Comparison of ENCODE assay signal across 14 cellular contexts in genomic region chr7:89837515-89837914, GRCh38.
DNase-seq lines count a peak whose midpoint lies in the region; ATAC-seq, FAIRE-seq and TF ChIP-seq lines count a peak whose summit lies in the region.
"Had no signal": no experiment of that assay in that cellular context is flagged by ENCODE, and none has a peak within 500 bp of the region (broad histone marks: within the 10 kb centered on the region; RNA-seq: fewer than 3 reads in every experiment).

No MANE protein-coding gene starts in this region.

- H3K4me1 Mint-ChIP-seq in MCF 10A (ENCODE audit: insufficient read depth, unreplicated experiment) = no peaks in the 10 kb centered on the region
- H3K4me1 Mint-ChIP-seq: activated naive CD4-positive, alpha-beta T cell treated with anti-CD3 and anti-CD28 coated beads, Interleukin-2, amount 50 U/mL, for 24 hours; memory B cell had no signal

- CTCF ChIA-PET in MCF 10A (lab: Yijun Ruan, JAX) = interaction anchor here (0.6 kb wide), 1 partner anchor 24 kb away, joined by 3 read pairs; no protein-coding TSS in a partner anchor

- no peaks in the 10 kb centered on the region for H3K36me3 Mint-ChIP-seq in MCF 10A (ENCODE audit: insufficient read depth, unreplicated experiment)
- H3K36me3 Mint-ChIP-seq: activated naive CD4-positive, alpha-beta T cell treated with anti-CD3 and anti-CD28 coated beads, Interleukin-2, amount 50 U/mL, for 24 hours; memory B cell had no signal

- no peak for TF ChIP-seq CTCF in MCF 10A (IDR thresholded peaks at IDR 0.05; ENCODE audit: unreplicated experiment)
- no peak for TF ChIP-seq CTCF in breast epithelium (IDR thresholded peaks at IDR 0.05)
- no peak for TF ChIP-seq CTCF in adrenal gland (IDR thresholded peaks at IDR 0.05)

- H3K27me3 Mint-ChIP-seq in MCF 10A (ENCODE audit: insufficient read depth, unreplicated experiment) = peaks cover 11% of the 10 kb centered on the region
- H3K27me3 Mint-ChIP-seq: activated naive CD4-positive, alpha-beta T cell treated with anti-CD3 and anti-CD28 coated beads, Interleukin-2, amount 50 U/mL, for 24 hours; memory B cell had no signal

- 14 to 18% (median 16%) methylated on average over 1 of the region's 1 CpG for WGBS in adrenal gland, 4 donors

- H3K9me3 Mint-ChIP-seq in MCF 10A (ENCODE audit: unreplicated experiment) = no peaks in the 10 kb centered on the region
- H3K9me3 Mint-ChIP-seq: activated naive CD4-positive, alpha-beta T cell treated with anti-CD3 and anti-CD28 coated beads, Interleukin-2, amount 50 U/mL, for 24 hours; memory B cell had no signal

- TF ChIP-seq POLR2A in breast epithelium (IDR thresholded peaks at IDR 0.05) (no peak), adrenal gland (IDR thresholded peaks at IDR 0.05) (no peak)

- DNase-seq in MCF 10A (ENCODE audit: unreplicated experiment) = peak; percentile 45
- DNase-seq in breast epithelium (ENCODE audit: low spot score in 2 of 2) = no peak
- peak; percentile 17 to 81 (median 47) for DNase-seq in adrenal gland
- peak; percentile 85 for DNase-seq in inferior parietal cortex (ENCODE audit: extremely low spot score)
- DNase-seq in urothelium cell line (ENCODE audit: low spot score) = peak; percentile 75
- DNase-seq in activated naive CD4-positive, alpha-beta T cell treated with Interleukin-2 at 50 U/mL for 16 hours = no peak
- DNase-seq in SIG-M5 treated with dmso at 0.1 percent for 504 hours (lab: John Stamatoyannopoulos, UW; ENCODE audit: unreplicated experiment) = no peak
- DNase-seq: 8988T, right cardiac atrium, testis had no signal

- H3K4me1 ChIP-seq in breast epithelium (no peaks in the 10 kb centered on the region), adrenal gland (replicated peaks in 1 of 2) (peaks cover 0 to 4% of the 10 kb centered on the region in 2 donors)
- H3K4me1 ChIP-seq: testis had no signal

- H3K9me3 ChIP-seq in breast epithelium (no peaks in the 10 kb centered on the region), adrenal gland (replicated peaks in 1 of 3) (no peaks in the 10 kb centered on the region)
- H3K9me3 ChIP-seq: testis had no signal

- H3K27me3 ChIP-seq in breast epithelium = no peaks in the 10 kb centered on the region
- no peaks in the 10 kb centered on the region for H3K27me3 ChIP-seq in adrenal gland
- H3K27me3 ChIP-seq: testis had no signal

- FAIRE-seq in urothelium cell line (lab: Jason Lieb, UNC) = no peak

- ATAC-seq in GM21526 (IDR thresholded peaks at IDR 0.05; ENCODE audit: low FRiP score, unreplicated experiment) = no peak

- no peak overlapping the region for H3K4me3 ChIP-seq in breast epithelium
- no peak overlapping the region for H3K4me3 ChIP-seq in adrenal gland
- H3K4me3 ChIP-seq: testis had no signal

- H3K27ac Mint-ChIP-seq in MCF 10A (ENCODE audit: low read depth, unreplicated experiment) = no peak overlapping the region
- H3K27ac Mint-ChIP-seq: activated naive CD4-positive, alpha-beta T cell treated with anti-CD3 and anti-CD28 coated beads, Interleukin-2, amount 50 U/mL, for 24 hours; memory B cell had no signal

- POLR2A ChIA-PET in MCF 10A (lab: Yijun Ruan, JAX) = no interaction called here

- no TSS peak for BruUV-seq in MCF 10A (replicated peaks; lab: Mats Ljungman, UMichigan)

- H3K4me3 Mint-ChIP-seq in MCF 10A (ENCODE audit: unreplicated experiment) = no peak overlapping the region
- H3K4me3 Mint-ChIP-seq: activated naive CD4-positive, alpha-beta T cell treated with anti-CD3 and anti-CD28 coated beads, Interleukin-2, amount 50 U/mL, for 24 hours; memory B cell had no signal

- no peaks in the 10 kb centered on the region for H3K36me3 ChIP-seq in breast epithelium
- H3K36me3 ChIP-seq in adrenal gland (replicated peaks in 1 of 2) = no peaks in the 10 kb centered on the region

- H3K27ac ChIP-seq in breast epithelium (no peak overlapping the region), adrenal gland (no peak overlapping the region)
- H3K27ac ChIP-seq: HL-60, testis had no signal

- intact Hi-C loops in MCF 10A (cut with micrococcal nuclease) = no loop called here
- intact Hi-C loops in breast epithelium (cut with DNase I; ENCODE audit: low total_unique reads) = no loop called here
- intact Hi-C loops in adrenal gland (cut with DNase I) = no loop called here

Comparison
In these comparisons a context has a peak if more than half of its experiments do, and no peak if none do; other contexts are left out.
1. DNase-seq: peak in MCF 10A (single experiment), adrenal gland (7 of 7), inferior parietal cortex (single experiment) and urothelium cell line (single experiment); none in breast epithelium (0 of 2), activated naive CD4-positive, alpha-beta T cell treated with Interleukin-2 at 50 U/mL for 16 hours (single experiment) and SIG-M5 treated with dmso at 0.1 percent for 504 hours (single experiment).